21 cellular contexts compared by ENCODE assay signal in genomic region chr22:35394011-35394312, GRCh38. TPM values are rescaled to one million over a fixed set of nuclear protein-coding genes. Genes with fewer than 3 reads are reported as not detected.
A peak's percentile ranks its signal among the peaks of the same experiment; 100 is the strongest.
DNase-seq lines count a peak whose midpoint lies in the region; ATAC-seq, FAIRE-seq and TF ChIP-seq lines count a peak whose summit lies in the region.
"Had no signal": no experiment of that assay in that cellular context is flagged by ENCODE, and none has a peak within 500 bp of the region (broad histone marks: within the 10 kb centered on the region; RNA-seq: fewer than 3 reads in every experiment).

No MANE protein-coding gene starts in this region.

- no peak for TF ChIP-seq RAD21 in GM12878 (IDR thresholded peaks at IDR 0.05; ENCODE audit: insufficient read depth, low read depth, low read length)

- peak in 1 of 2 experiments; percentile 38; a peak in 1 of 4 replicates for TF ChIP-seq EP300 in GM12878 (IDR thresholded peaks at IDR 0.05; ENCODE audit: borderline replicate concordance in 1 of 2, control insufficient read depth in 1 of 2, low read depth in 2 of 2, low read length in 2 of 2)

- in situ Hi-C loops in GM12878 (cut with MboI) = loop anchor here (25.0 kb wide), 1 partner anchor 1818 kb away; the partner anchor contains the start of gene SSTR3

- no peaks in the 10 kb centered on the region for H3K9me3 Mint-ChIP-seq in activated naive CD4-positive, alpha-beta T cell treated with anti-CD3 and anti-CD28 coated beads, Interleukin-2, amount 50 U/mL, for 24 hours
- no peaks in the 10 kb centered on the region for H3K9me3 Mint-ChIP-seq in natural killer cell
- peaks cover 2% of the 10 kb centered on the region for H3K9me3 Mint-ChIP-seq in activated CD4-positive, alpha-beta T cell treated with anti-CD3 and anti-CD28 coated beads, Interleukin-2, amount 10 ng/mL, durations not matched to agents 7 days and 5 days
- H3K9me3 Mint-ChIP-seq: activated CD4-positive, alpha-beta T cell treated with anti-CD3 and anti-CD28 coated beads, Interleukin-2, amount 10 ng/mL, durations not matched to agents 24 days and 14 days had no signal

- H3K27ac Mint-ChIP-seq in activated naive CD4-positive, alpha-beta T cell treated with anti-CD3 and anti-CD28 coated beads, Interleukin-2, amount 50 U/mL, for 24 hours = peak overlapping the region; percentile 55
- peak overlapping the region; percentile 75 to 78 for H3K27ac Mint-ChIP-seq in natural killer cell
- H3K27ac Mint-ChIP-seq in activated CD4-positive, alpha-beta T cell treated with anti-CD3 and anti-CD28 coated beads, Interleukin-2, amount 10 ng/mL, durations not matched to agents 7 days and 5 days = no peak overlapping the region

- no peaks in the 10 kb centered on the region for H3K36me3 Mint-ChIP-seq in activated naive CD4-positive, alpha-beta T cell treated with anti-CD3 and anti-CD28 coated beads, Interleukin-2, amount 50 U/mL, for 24 hours
- no peaks in the 10 kb centered on the region for H3K36me3 Mint-ChIP-seq in natural killer cell
- H3K36me3 Mint-ChIP-seq in activated CD4-positive, alpha-beta T cell treated with anti-CD3 and anti-CD28 coated beads, Interleukin-2, amount 10 ng/mL, durations not matched to agents 7 days and 5 days (ENCODE audit: low read depth) = no peaks in the 10 kb centered on the region

- H3K27ac ChIP-seq in GM12878 (ENCODE audit: control insufficient read depth, insufficient read depth) = peak overlapping the region; percentile 28
- H3K27ac ChIP-seq in tibial artery = peak overlapping the region; percentile 36 to 43
- H3K27ac ChIP-seq: BLaER1, esophagus muscularis mucosa, GM23248, neutrophil, vagina had no signal

- H3K79me2 ChIP-seq in GM12878 (ENCODE audit: control insufficient read depth, insufficient read depth, low read length) = no peaks in the 10 kb centered on the region

- WGBS in GM12878 (ENCODE audit: insufficient coverage, insufficient replicate concordance, low lambda C conversion rate, missing lambda C conversion rate) = 57% methylated on average over 4 of the region's 4 CpGs

- H3K4me1 Mint-ChIP-seq in activated naive CD4-positive, alpha-beta T cell treated with anti-CD3 and anti-CD28 coated beads, Interleukin-2, amount 50 U/mL, for 24 hours = no peaks in the 10 kb centered on the region
- peaks cover 3 to 10% of the 10 kb centered on the region in 2 donors for H3K4me1 Mint-ChIP-seq in natural killer cell
- peaks cover 3% of the 10 kb centered on the region for H3K4me1 Mint-ChIP-seq in activated CD4-positive, alpha-beta T cell treated with anti-CD3 and anti-CD28 coated beads, Interleukin-2, amount 10 ng/mL, durations not matched to agents 7 days and 5 days

- ATAC-seq in GM12878 (no peak), natural killer cell (peak; percentile 39 to 75 (median 49))
- ATAC-seq: left cardiac atrium had no signal

- H3K27me3 ChIP-seq in GM12878 (replicated peaks in 1 of 2; ENCODE audit: control insufficient read depth in 2 of 2, insufficient read depth in 2 of 2, low read length in 1 of 2) (no peaks in the 10 kb centered on the region), tibial artery (no peaks in the 10 kb centered on the region)
- H3K27me3 ChIP-seq: BLaER1, esophagus muscularis mucosa, MG63, neutrophil, spleen, vagina had no signal

- no peak overlapping the region for H3K4me3 Mint-ChIP-seq in activated naive CD4-positive, alpha-beta T cell treated with anti-CD3 and anti-CD28 coated beads, Interleukin-2, amount 50 U/mL, for 24 hours
- H3K4me3 Mint-ChIP-seq in natural killer cell = no peak overlapping the region
- no peak overlapping the region for H3K4me3 Mint-ChIP-seq in activated CD4-positive, alpha-beta T cell treated with anti-CD3 and anti-CD28 coated beads, Interleukin-2, amount 10 ng/mL, durations not matched to agents 7 days and 5 days
- H3K4me3 Mint-ChIP-seq: activated CD4-positive, alpha-beta T cell treated with anti-CD3 and anti-CD28 coated beads, Interleukin-2, amount 10 ng/mL, durations not matched to agents 24 days and 14 days had no signal

- TF ChIP-seq CTCF in GM12878 (IDR thresholded peaks at IDR 0.05 in 2 of 3, conservative IDR thresholded peaks at IDR 0.05 in 1 of 3; ENCODE audit: control insufficient read depth in 2 of 3, extremely low read depth in 1 of 3, insufficient read depth in 1 of 3, low read depth in 3 of 3, low read length in 3 of 3) (no peak), natural killer cell (IDR thresholded peaks at IDR 0.05) (no peak), tibial artery (IDR thresholded peaks at IDR 0.05) (no peak)

- CTCF ChIA-PET in GM12878 (lab: Yijun Ruan, JAX) = interaction anchor here (0.7 to 1.4 kb wide), 5 partner anchors 10 to 43 kb away, joined by 3 to 13 read pairs (median 3); no protein-coding TSS in a partner anchor
- CTCF ChIA-PET in activated CD4-positive, alpha-beta T cell treated with anti-CD3 and anti-CD28 coated beads, Interleukin-2, amount 10 ng/mL, durations not matched to agents 7 days and 5 days (lab: Charles Lee) = interaction anchor here (0.7 kb wide), 1 partner anchor 72 kb away, joined by 4 read pairs; no protein-coding TSS in a partner anchor

- FAIRE-seq in GM12878 (lab: Jason Lieb, UNC) = no peak
- FAIRE-seq: A204.1 had no signal

- RAD21 ChIA-PET in GM12878 (lab: Charles Lee; ENCODE audit: unreplicated experiment) = interaction anchor here (1.0 to 1.6 kb wide), 4 partner anchors 9 to 43 kb away, joined by 3 to 10 read pairs (median 4); no protein-coding TSS in a partner anchor

- no peak overlapping the region for H3K4me2 ChIP-seq in GM12878 (ENCODE audit: control insufficient read depth, insufficient read depth)
- H3K4me2 ChIP-seq: BLaER1 had no signal

- H3K36me3 ChIP-seq in GM12878 (ENCODE audit: control insufficient read depth in 2 of 2, insufficient read depth in 2 of 2, low read length in 1 of 2) (peaks cover 8 to 9% of the 10 kb centered on the region in 2 experiments; a peak in 3 of 4 replicates), tibial artery (peaks cover 5 to 17% (median 13%) of the 10 kb centered on the region in 3 donors)
- H3K36me3 ChIP-seq: BLaER1, vagina had no signal

- H2AFZ ChIP-seq in GM12878 (ENCODE audit: control insufficient read depth, low read depth, low read length) = peak overlapping the region; percentile 29; the same call in 1 of the 2 replicates
- H2AFZ ChIP-seq: GM23248 had no signal

- POLR2A ChIA-PET in GM12878 (lab: Charles Lee) = interaction anchor here (0.7 to 2.1 kb wide), 5 partner anchors 12 to 40 kb away, joined by 4 to 7 read pairs (median 5); partner anchors contain the start of gene HMOX1
- POLR2A ChIA-PET in activated CD4-positive, alpha-beta T cell treated with anti-CD3 and anti-CD28 coated beads, Interleukin-2, amount 10 ng/mL, durations not matched to agents 7 days and 5 days (lab: Charles Lee) = no interaction called here

- H4K20me1 ChIP-seq in GM12878 (ENCODE audit: control insufficient read depth, insufficient read depth) = no peaks in the 10 kb centered on the region
- H4K20me1 ChIP-seq: BLaER1 had no signal

- H3K4me3 ChIP-seq in GM12878 (no peak overlapping the region), tibial artery (no peak overlapping the region)
- H3K4me3 ChIP-seq: BLaER1, esophagus muscularis mucosa, GM23248, MG63, spleen, vagina had no signal

- no peak for TF ChIP-seq POLR2A in GM12878 (IDR thresholded peaks at IDR 0.05; ENCODE audit: low read depth, low read length)

- H3K9me3 ChIP-seq in GM12878 (replicated peaks; ENCODE audit: control insufficient read depth, insufficient read depth, low read length) = no peaks in the 10 kb centered on the region
- H3K9me3 ChIP-seq in tibial artery = no peaks in the 10 kb centered on the region
- H3K9me3 ChIP-seq: BLaER1, esophagus muscularis mucosa, MG63, neutrophil, spleen, vagina had no signal

- H3K9ac ChIP-seq in GM12878 (ENCODE audit: control insufficient read depth, insufficient read depth, low read length) = no peak overlapping the region
- H3K9ac ChIP-seq: BLaER1, GM23248 had no signal

- intact Hi-C loops in GM12878 (cut with micrococcal nuclease; ENCODE audit: unreplicated experiment) = no loop called here
- intact Hi-C loops in natural killer cell (cut with micrococcal nuclease) = no loop called here
- intact Hi-C loops in tibial artery (cut with DNase I; ENCODE audit: low total_unique reads) = no loop called here

- no peak for DNase-seq in activated naive CD4-positive, alpha-beta T cell treated with Interleukin-2 at 50 U/mL for 16 hours
- DNase-seq in GM12878 (ENCODE audit: low read depth, low spot score) (no peak), natural killer cell (no peak), tibial artery (no peak), EL (no peak), cortex of kidney (lab: John Stamatoyannopoulos, UW) (no peak)
- no peak for DNase-seq in activated CD4-positive, alpha-beta T cell treated with anti-CD3 and anti-CD28 coated beads, Interleukin-2, amount 10 ng/mL, durations not matched to agents 7 days and 5 days
- DNase-seq: activated CD4-positive, alpha-beta T cell treated with anti-CD3 and anti-CD28 coated beads, Interleukin-2, amount 10 ng/mL, durations not matched to agents 24 days and 14 days; activated effector memory CD4-positive, alpha-beta T cell treated with Interleukin-2 at 50 U/mL for 16 hours; GM23248; left cardiac atrium; MG63; NCI-H69; SHP77; spleen had no signal

- SMC1A ChIA-PET in GM12878 (lab: Charles Lee; ENCODE audit: uncharacterized antibody, unreplicated experiment) = interaction anchor here (0.6 to 3.5 kb wide), 5 partner anchors 9 to 30 kb away, joined by 3 to 27 read pairs (median 4); partner anchors contain the start of gene HMOX1

- peaks cover 32% of the 10 kb centered on the region for H3K4me1 ChIP-seq in GM12878 (ENCODE audit: control insufficient read depth, insufficient read depth, low read length)
- H3K4me1 ChIP-seq in tibial artery = peaks cover 0 to 11% (median 0%) of the 10 kb centered on the region in 4 donors
- H3K4me1 ChIP-seq: esophagus muscularis mucosa, vagina had no signal

- BruUV-seq in GM12878 (replicated peaks; lab: Mats Ljungman, UMichigan) = no TSS peak

- H3K27me3 Mint-ChIP-seq in activated naive CD4-positive, alpha-beta T cell treated with anti-CD3 and anti-CD28 coated beads, Interleukin-2, amount 50 U/mL, for 24 hours = no peaks in the 10 kb centered on the region
- no peaks in the 10 kb centered on the region for H3K27me3 Mint-ChIP-seq in natural killer cell (ENCODE audit: low read depth in 2 of 2)
- no peaks in the 10 kb centered on the region for H3K27me3 Mint-ChIP-seq in activated CD4-positive, alpha-beta T cell treated with anti-CD3 and anti-CD28 coated beads, Interleukin-2, amount 10 ng/mL, durations not matched to agents 7 days and 5 days
- H3K27me3 Mint-ChIP-seq: activated CD4-positive, alpha-beta T cell treated with anti-CD3 and anti-CD28 coated beads, Interleukin-2, amount 10 ng/mL, durations not matched to agents 24 days and 14 days had no signal

RNA-seq across cellular contexts. Expression of gene MCM5, which starts 6.0 kb away (rescaled TPM):
- 242 and 271 TPM in 2 replicates for total RNA-seq in GM12878 (2013; cell fraction: nucleolus; rRNA removed)
- total RNA-seq in GM12878 (2014; rRNA removed) = 251 and 253 TPM in 2 replicates
- total RNA-seq in GM12878 (2014; rRNA removed; fragmentation: Illumina TruSeq; extraction: Trizol) = 84.6 and 100 TPM in 2 replicates
- 277 and 301 TPM in 2 replicates for total RNA-seq in GM12878 (2021)
- 32.5 TPM for polyA plus RNA-seq in GM12878 (2011; ENCODE audit: low read depth)
- polyA plus RNA-seq in GM12878 (2011; rRNA removed) = 97.8 and 186 TPM in 2 replicates
- polyA plus RNA-seq in GM12878 (2011; cell fraction: cytosol; rRNA removed) = 163 and 222 TPM in 2 replicates
- polyA plus RNA-seq in GM12878 (2011; cell fraction: nucleus; rRNA removed) = 384 and 412 TPM in 2 replicates
- 85.2 and 127 TPM in 2 replicates for polyA plus RNA-seq in GM12878 (2012)
- polyA plus RNA-seq in GM12878 (2014; fragmentation: Illumina TruSeq; extraction: Trizol) = 35.9 and 98.0 TPM in 2 replicates
- polyA plus RNA-seq in GM12878 (2014; fragmentation: Nextera tagmentation; extraction: Ambion mirVana) = 10 to 100 TPM; 14.1 to 22.1 TPM
- polyA plus RNA-seq in GM12878 (2014; rRNA removed) = 142 and 197 TPM in 2 replicates
- 100 to 1,000 TPM; 348 to 360 TPM for polyA plus RNA-seq in GM12878 (2016; fragmentation: Nextera tagmentation; extraction: Ambion mirVana)
- 280 and 293 TPM in 2 replicates for polyA minus RNA-seq in GM12878 (2011; rRNA and poly(A)+ RNA removed)
- polyA minus RNA-seq in GM12878 (2011; cell fraction: cytosol; rRNA and poly(A)+ RNA removed) = 86.7 and 136 TPM in 2 replicates
- 114 and 175 TPM in 2 replicates for polyA minus RNA-seq in GM12878 (2011; cell fraction: nucleus; rRNA and poly(A)+ RNA removed)
- total RNA-seq in natural killer cell = 10 to 100 TPM; 59.3 to 73.8 (median 61.5) TPM
- total RNA-seq in activated CD4-positive, alpha-beta T cell treated with anti-CD3 and anti-CD28 coated beads, Interleukin-2, amount 10 ng/mL, durations not matched to agents 7 days and 5 days = 100 to 1,000 TPM; 208 to 233 TPM

RNA-seq across cellular contexts. Expression of gene HMOX1, which starts 13.1 kb away (rescaled TPM):
- total RNA-seq in GM12878 (2013; cell fraction: nucleolus; rRNA removed) = 7.3 and 7.5 TPM in 2 replicates
- total RNA-seq in GM12878 (2014; rRNA removed) (17.5 and 24.1 TPM in 2 replicates), GM12878 (2014; rRNA removed; fragmentation: Illumina TruSeq; extraction: Trizol) (9.9 and 12.5 TPM in 2 replicates), GM12878 (2021) (20.2 and 21.9 TPM in 2 replicates), natural killer cell (10 to 100 TPM in 2 of 3 donors, 1 to 10 TPM in 1; 7.5 to 61.6 (median 15.9) TPM)
- polyA plus RNA-seq in GM12878 (2011; ENCODE audit: low read depth) = 9.7 TPM
- polyA plus RNA-seq in GM12878 (2011; rRNA removed) (15.8 and 36.7 TPM in 2 replicates), GM12878 (2014; fragmentation: Illumina TruSeq; extraction: Trizol) (9.9 and 18.3 TPM in 2 replicates), GM12878 (2014; fragmentation: Nextera tagmentation; extraction: Ambion mirVana) (1 to 10 TPM; 1.5 to 2.4 TPM), GM12878 (2014; rRNA removed) (22.9 and 30.6 TPM in 2 replicates), GM12878 (2016; fragmentation: Nextera tagmentation; extraction: Ambion mirVana) (10 to 100 TPM; 16.9 to 19.3 TPM)
- 55.4 and 56.2 TPM in 2 replicates for polyA plus RNA-seq in GM12878 (2011; cell fraction: cytosol; rRNA removed)
- 31.5 and 37.5 TPM in 2 replicates for polyA plus RNA-seq in GM12878 (2011; cell fraction: nucleus; rRNA removed)
- 9.3 and 19.2 TPM in 2 replicates for polyA plus RNA-seq in GM12878 (2012)
- polyA minus RNA-seq in GM12878 (2011; rRNA and poly(A)+ RNA removed) = 13.0 and 30.4 TPM in 2 replicates
- polyA minus RNA-seq in GM12878 (2011; cell fraction: cytosol; rRNA and poly(A)+ RNA removed) = 10.2 and 10.8 TPM in 2 replicates
- polyA minus RNA-seq in GM12878 (2011; cell fraction: nucleus; rRNA and poly(A)+ RNA removed) = 7.7 and 15.9 TPM in 2 replicates
- total RNA-seq in activated CD4-positive, alpha-beta T cell treated with anti-CD3 and anti-CD28 coated beads, Interleukin-2, amount 10 ng/mL, durations not matched to agents 7 days and 5 days = under 1 TPM; 0.31 to 0.32 TPM

Comparison
In these comparisons a context has a peak if more than half of its experiments do, and no peak if none do; other contexts are left out.
1. RNA of gene HMOX1, which starts 13.1 kb away (total RNA-seq): 7.3 to 24.1 TPM in GM12878 and 7.5 to 61.6 TPM in natural killer cell; 0.31 to 0.32 TPM in activated CD4-positive, alpha-beta T cell treated with anti-CD3 and anti-CD28 coated beads, Interleukin-2, amount 10 ng/mL, durations not matched to agents 7 days and 5 days; every median in the first group is over 4 times any median in the second.